In the genomic region with DNA sequence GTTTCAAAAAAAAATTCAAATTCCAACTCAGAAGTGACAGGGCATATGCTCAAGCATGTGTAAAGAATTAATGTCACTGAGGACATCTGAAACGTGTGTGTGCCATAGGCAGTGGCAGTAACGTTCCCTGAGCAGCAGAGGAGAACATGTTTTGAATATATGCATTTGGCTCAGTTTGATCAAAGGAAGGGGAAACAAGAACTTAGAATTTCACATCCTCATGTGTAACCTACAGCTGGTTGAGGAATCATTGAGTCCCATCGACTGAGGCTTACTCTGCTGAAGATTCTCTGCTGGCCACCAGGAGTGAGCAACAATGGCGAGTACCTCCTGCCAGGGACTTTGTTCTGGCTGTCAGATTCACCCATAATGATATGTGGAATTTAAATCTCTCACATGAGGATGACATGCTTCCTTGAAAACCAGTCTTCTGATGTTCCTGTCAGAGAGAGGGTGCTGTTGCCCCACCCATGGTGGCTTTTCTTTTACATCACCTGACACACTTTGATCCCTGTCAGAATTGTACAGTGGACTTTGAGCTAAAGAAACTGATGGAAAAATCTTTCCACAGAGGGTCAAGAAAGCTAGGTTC, we compare ENCODE assay signal across 23 cellular contexts. TPM values are rescaled to one million over a fixed set of nuclear protein-coding genes. Genes with fewer than 3 reads are reported as not detected.
DNase-seq lines count a peak whose midpoint lies in the region; ATAC-seq and TF ChIP-seq lines count a peak whose summit lies in the region.
"Had no signal": no experiment of that assay in that cellular context is flagged by ENCODE, and none has a peak within 500 bp of the region (broad histone marks: within the 10 kb centered on the region; RNA-seq: fewer than 3 reads in every experiment).

No MANE protein-coding gene starts in this region.

- peak overlapping the region; percentile 67 for H3K27ac Mint-ChIP-seq in activated B cell treated with CpG ODN at 0.5 μM for 24 hours
- H3K27ac Mint-ChIP-seq: activated CD4-positive, alpha-beta T cell treated with anti-CD3 and anti-CD28 coated beads for 36 hours; CD8-positive, alpha-beta T cell; nephron; progenitor cell of endocrine pancreas had no signal

- POLR2A ChIA-PET in activated B cell treated with CpG ODN at 0.5 μM for 24 hours (lab: Charles Lee): interaction anchor here (1.3 kb wide), 1 partner anchor 202 kb away, joined by 3 read pairs; no protein-coding TSS in a partner anchor

- H3K27me3 Mint-ChIP-seq in activated B cell treated with CpG ODN at 0.5 μM for 24 hours: no peaks in the 10 kb centered on the region
- H3K27me3 Mint-ChIP-seq: activated CD4-positive, alpha-beta T cell treated with anti-CD3 and anti-CD28 coated beads for 36 hours; progenitor cell of endocrine pancreas had no signal

- no peaks in the 10 kb centered on the region; a peak in 1 of 22 replicates for H4K20me1 ChIP-seq in BLaER1 treated with 17β-estradiol and CSF1 and Interleukin-3, amounts not matched to agents 10 nM and 100 nM

- H3K4me3 ChIP-seq in BLaER1 treated with 17β-estradiol and CSF1 and Interleukin-3, amounts not matched to agents 10 nM and 100 nM: no peak overlapping the region
- H3K4me3 ChIP-seq: lower lobe of right lung, vagina had no signal

- H3K27ac ChIP-seq in BLaER1 treated with 17β-estradiol and CSF1 and Interleukin-3, amounts not matched to agents 10 nM and 100 nM: peak overlapping the region in 6 of 11 experiments; percentile 1 to 41 (median 18); a peak in 7 of 22 replicates
- H3K27ac ChIP-seq: epithelial cell of prostate, lower lobe of right lung, vagina had no signal

- CTCF ChIA-PET in activated B cell treated with CpG ODN at 0.5 μM for 24 hours (lab: Charles Lee): interaction anchor here (1.0 to 2.0 kb wide), 4 partner anchors 16 to 206 kb away, joined by 3 to 8 read pairs (median 5); no protein-coding TSS in a partner anchor

- no peak overlapping the region for H3K9ac ChIP-seq in BLaER1 treated with 17β-estradiol and CSF1 and Interleukin-3, amounts not matched to agents 10 nM and 100 nM
- H3K9ac ChIP-seq: SK-N-SH had no signal

- peak overlapping the region; percentile 37 for H3K4me3 Mint-ChIP-seq in activated B cell treated with CpG ODN at 0.5 μM for 24 hours
- H3K4me3 Mint-ChIP-seq: activated CD4-positive, alpha-beta T cell treated with anti-CD3 and anti-CD28 coated beads for 36 hours; CD8-positive, alpha-beta T cell; nephron had no signal

- peaks cover 14 to 31% (median 20%) of the 10 kb centered on the region in 10 experiments for H3K4me1 ChIP-seq in BLaER1 treated with 17β-estradiol and CSF1 and Interleukin-3, amounts not matched to agents 10 nM and 100 nM
- H3K4me1 ChIP-seq: lower lobe of right lung, vagina had no signal

- no peaks in the 10 kb centered on the region for H3K9me3 Mint-ChIP-seq in activated B cell treated with CpG ODN at 0.5 μM for 24 hours
- H3K9me3 Mint-ChIP-seq: CD8-positive, alpha-beta T cell; nephron had no signal

- TF ChIP-seq CTCF in activated B cell treated with CpG ODN at 0.5 μM for 24 hours (IDR thresholded peaks at IDR 0.05): no peak

- peaks cover 51 to 90% (median 70%) of the 10 kb centered on the region in 11 experiments for H3K36me3 ChIP-seq in BLaER1 treated with 17β-estradiol and CSF1 and Interleukin-3, amounts not matched to agents 10 nM and 100 nM

- ATAC-seq in GM19328 (IDR thresholded peaks at IDR 0.05; ENCODE audit: unreplicated experiment) (peak; percentile 55), HG02852 (IDR thresholded peaks at IDR 0.05; ENCODE audit: unreplicated experiment) (peak; percentile 89), activated B cell treated with CpG ODN at 0.5 μM for 24 hours (ENCODE audit: low read depth) (peak; percentile 92)
- ATAC-seq: activated CD4-positive, alpha-beta T cell treated with anti-CD3 and anti-CD28 coated beads for 36 hours; CD8-positive, alpha-beta T cell; lower lobe of right lung had no signal

- peaks cover 76% of the 10 kb centered on the region for H3K36me3 Mint-ChIP-seq in activated B cell treated with CpG ODN at 0.5 μM for 24 hours (ENCODE audit: low read depth)

- intact Hi-C loops in activated B cell treated with CpG ODN at 0.5 μM for 24 hours (cut with micrococcal nuclease): loop anchor here (5.0 kb wide), 1 partner anchor 201 kb away; no protein-coding TSS in a partner anchor

- peak overlapping the region; percentile 1 to 70 (median 46); a peak in 20 of 22 replicates for H3K4me2 ChIP-seq in BLaER1 treated with 17β-estradiol and CSF1 and Interleukin-3, amounts not matched to agents 10 nM and 100 nM
- H3K4me2 ChIP-seq: SK-N-SH had no signal

- H3K9me3 ChIP-seq in BLaER1 treated with 17β-estradiol and CSF1 and Interleukin-3, amounts not matched to agents 10 nM and 100 nM (replicated peaks in 1 of 11): no peaks in the 10 kb centered on the region
- H3K9me3 ChIP-seq: lower lobe of right lung, SK-N-SH, vagina had no signal

- H3K4me1 Mint-ChIP-seq in activated B cell treated with CpG ODN at 0.5 μM for 24 hours: peaks cover 25% of the 10 kb centered on the region

- H3K27me3 ChIP-seq in BLaER1 treated with 17β-estradiol and CSF1 and Interleukin-3, amounts not matched to agents 10 nM and 100 nM: no peaks in the 10 kb centered on the region
- H3K27me3 ChIP-seq: vagina had no signal

- DNase-seq in activated B cell treated with CpG ODN at 0.5 μM for 24 hours (no peak), OCI-M2 (lab: John Stamatoyannopoulos, UW; ENCODE audit: unreplicated experiment) (no peak), COLO668 (lab: John Stamatoyannopoulos, UW; ENCODE audit: unreplicated experiment) (no peak), NCI-H146 (lab: John Stamatoyannopoulos, UW) (no peak), NCI-H524 treated with DMSO at 0.1 percent for 48 hours (lab: John Stamatoyannopoulos, UW) (no peak)
- DNase-seq: activated CD4-positive, alpha-beta T cell treated with anti-CD3 and anti-CD28 coated beads for 36 hours; activated naive CD4-positive, alpha-beta T cell treated with anti-CD3 and anti-CD28 coated beads, Interleukin-2, amount 50 U/mL, for 16 hours; CD8-positive, alpha-beta T cell; cortex of kidney; lower lobe of right lung; NCI-H2081 treated with DMSO at 0.1 percent for 48 hours; NCI-H524; SK-N-SH; stimulated activated CD4-positive, alpha-beta T cell treated with anti-CD3 and anti-CD28 coated beads, Interleukin-12 subunit alpha, Interleukin-12 subunit beta, amount 100 ng/mL, for 4 hours had no signal

RNA-seq across cellular contexts. Expression of a gene that starts 21.3 kb away (rescaled TPM):
- 41.6 and 47.8 TPM in 2 replicates for total RNA-seq in activated B cell treated with CpG ODN at 0.5 μM for 24 hours

RNA-seq across cellular contexts. Expression of a gene that starts 21.3 kb away (rescaled TPM):
- 11.4 and 15.9 TPM in 2 replicates for total RNA-seq in activated B cell treated with CpG ODN at 0.5 μM for 24 hours

RNA-seq across cellular contexts. Expression of a gene that starts 34.3 kb away (rescaled TPM):
- 47.7 and 48.9 TPM in 2 replicates for total RNA-seq in activated B cell treated with CpG ODN at 0.5 μM for 24 hours

RNA-seq across cellular contexts. Expression of a gene that starts 34.4 kb away (rescaled TPM):
- total RNA-seq in activated B cell treated with CpG ODN at 0.5 μM for 24 hours: 0.16 and 0.20 TPM in 2 replicates
- total RNA-seq: A673, H4, vagina had no signal
